1 cellular context compared by ENCODE assay signal in the genomic region with DNA sequence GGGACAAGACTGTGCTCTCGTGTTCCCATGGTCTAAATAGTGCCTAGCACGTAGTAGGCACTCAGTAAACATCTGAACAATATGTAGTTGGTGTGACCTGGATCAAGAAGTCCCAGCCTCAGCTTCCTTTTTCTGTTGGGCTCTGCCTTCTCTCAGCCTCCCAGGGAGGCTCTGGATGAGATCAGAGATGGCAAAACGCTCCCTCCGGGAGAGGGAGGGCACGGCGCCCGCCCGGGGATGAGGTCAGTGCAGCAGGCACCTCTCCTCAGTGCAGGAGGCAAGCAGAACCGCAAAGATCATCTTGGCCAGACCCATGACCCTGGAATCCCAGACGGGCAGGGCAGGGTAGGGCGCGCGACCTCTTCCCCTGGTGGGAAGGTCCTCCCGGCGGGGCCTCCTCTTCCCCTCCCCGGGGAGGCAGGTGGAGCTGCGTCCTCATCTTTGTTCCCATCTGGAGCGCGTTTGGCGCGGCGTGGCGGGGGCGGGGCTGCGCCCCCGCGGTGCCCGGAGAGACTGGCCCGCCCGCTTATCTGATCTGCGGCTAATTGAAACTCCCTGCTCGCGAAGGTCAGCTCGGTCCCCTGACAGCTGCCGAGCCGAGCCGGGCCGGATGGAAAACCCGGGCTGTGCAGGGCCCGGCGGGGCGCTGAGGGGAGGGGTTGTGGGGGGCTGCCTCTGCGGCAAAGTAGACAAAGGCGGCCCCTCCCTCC.
TF ChIP-seq lines count a peak whose summit lies in the region.

No MANE protein-coding gene starts in this region.

TF ChIP-seq in HepG2, 621 proteins besides CTCF, POLR2A, EP300 and RAD21 (continued from another document):
- TF ChIP-seq, protein P1, sequence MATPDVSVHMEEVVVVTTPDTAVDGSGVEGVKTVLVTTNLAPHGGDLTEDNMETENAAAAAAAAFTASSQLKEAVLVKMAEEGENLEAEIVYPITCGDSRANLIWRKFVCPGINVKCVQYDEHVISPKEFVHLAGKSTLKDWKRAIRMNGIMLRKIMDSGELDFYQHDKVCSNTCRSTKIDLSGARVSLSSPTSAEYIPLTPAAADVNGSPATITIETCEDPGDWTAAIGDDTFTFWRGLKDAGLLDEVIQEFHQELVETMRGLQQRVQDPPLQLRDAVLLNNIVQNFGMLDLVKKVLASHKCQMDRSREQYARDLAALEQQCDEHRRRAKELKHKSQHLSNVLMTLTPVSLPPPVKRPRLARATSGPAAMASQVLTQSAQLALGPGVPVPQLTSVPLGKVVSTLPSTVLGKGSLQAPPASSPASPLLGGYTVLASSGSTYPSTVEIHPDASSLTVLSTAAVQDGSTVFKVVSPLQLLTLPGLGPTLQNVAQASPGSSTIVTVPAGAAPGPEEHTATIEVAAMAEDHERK (CRISPR knock-in tag; IDR thresholded peaks at IDR 0.05; ENCODE audit: low read depth) = no peak
- TF ChIP-seq ARID2 (CRISPR knock-in tag; IDR thresholded peaks at IDR 0.05; ENCODE audit: borderline replicate concordance) (0 out of 2 replicates have a peak, but pooled peaks have one; percentile 53), ZNF552 (CRISPR knock-in tag; IDR thresholded peaks at IDR 0.05; ENCODE audit: borderline replicate concordance) (0 out of 2 replicates have a peak, but pooled peaks have one; percentile 49), ZNF567 (CRISPR knock-in tag; IDR thresholded peaks at IDR 0.05; ENCODE audit: borderline replicate concordance) (0 out of 2 replicates have a peak, but pooled peaks have one; percentile 43), ZNF17 (CRISPR knock-in tag; IDR thresholded peaks at IDR 0.05) (no peak), ELF4 (CRISPR knock-in tag; IDR thresholded peaks at IDR 0.05; ENCODE audit: borderline replicate concordance) (no peak), ZNF790 (CRISPR knock-in tag; IDR thresholded peaks at IDR 0.05; ENCODE audit: borderline replicate concordance) (no peak), ZFP1 (CRISPR knock-in tag; IDR thresholded peaks at IDR 0.05) (0 out of 2 replicates have a peak, but pooled peaks have one; percentile 30), KAT8 (CRISPR knock-in tag; IDR thresholded peaks at IDR 0.05) (peak; percentile 39; the same call in 1 of the 2 replicates), ZBTB20 (CRISPR knock-in tag; IDR thresholded peaks at IDR 0.05; ENCODE audit: borderline replicate concordance, low read depth) (peak; percentile 4; the same call in 1 of the 2 replicates), SNRNP70 (IDR thresholded peaks at IDR 0.05; ENCODE audit: low read depth, low read length) (no peak), NFE2L2 (IDR thresholded peaks at IDR 0.05; ENCODE audit: low read length) (no peak), ZNF230 (CRISPR knock-in tag; IDR thresholded peaks at IDR 0.05) (0 out of 2 replicates have a peak, but pooled peaks have one; percentile 50), PHF5A (CRISPR knock-in tag; IDR thresholded peaks at IDR 0.05; ENCODE audit: low read depth, unreplicated experiment) (no peak), FOXA1 (IDR thresholded peaks at IDR 0.05) (no peak), FOXA1 (CRISPR knock-in tag; IDR thresholded peaks at IDR 0.05) (0 out of 2 replicates have a peak, but pooled peaks have one; percentile 11), FIP1L1 (IDR thresholded peaks at IDR 0.05; ENCODE audit: borderline replicate concordance, insufficient read depth, low read depth, low read length) (no peak), MEIS2 (CRISPR knock-in tag; IDR thresholded peaks at IDR 0.05) (0 out of 2 replicates have a peak, but pooled peaks have one; percentile 41), HDAC1 (CRISPR knock-in tag; IDR thresholded peaks at IDR 0.05) (no peak; the same call in 1 of the 2 replicates), SAFB2 (CRISPR knock-in tag; IDR thresholded peaks at IDR 0.05; ENCODE audit: borderline replicate concordance, low read depth) (no peak), NR2C2 (CRISPR knock-in tag; IDR thresholded peaks at IDR 0.05; ENCODE audit: borderline replicate concordance) (peak; percentile 16), PHF8 (CRISPR knock-in tag; IDR thresholded peaks at IDR 0.05) (peak; percentile 54), ZNF333 (CRISPR knock-in tag; IDR thresholded peaks at IDR 0.05; ENCODE audit: borderline replicate concordance) (no peak), JUN (CRISPR knock-in tag; IDR thresholded peaks at IDR 0.05) (no peak), TEAD2 (CRISPR knock-in tag; IDR thresholded peaks at IDR 0.05) (no peak), SP5 (CRISPR knock-in tag; IDR thresholded peaks at IDR 0.05; ENCODE audit: borderline replicate concordance, low read depth) (peak; percentile 69; the same call in 1 of the 2 replicates)
- TF ChIP-seq, protein P2, sequence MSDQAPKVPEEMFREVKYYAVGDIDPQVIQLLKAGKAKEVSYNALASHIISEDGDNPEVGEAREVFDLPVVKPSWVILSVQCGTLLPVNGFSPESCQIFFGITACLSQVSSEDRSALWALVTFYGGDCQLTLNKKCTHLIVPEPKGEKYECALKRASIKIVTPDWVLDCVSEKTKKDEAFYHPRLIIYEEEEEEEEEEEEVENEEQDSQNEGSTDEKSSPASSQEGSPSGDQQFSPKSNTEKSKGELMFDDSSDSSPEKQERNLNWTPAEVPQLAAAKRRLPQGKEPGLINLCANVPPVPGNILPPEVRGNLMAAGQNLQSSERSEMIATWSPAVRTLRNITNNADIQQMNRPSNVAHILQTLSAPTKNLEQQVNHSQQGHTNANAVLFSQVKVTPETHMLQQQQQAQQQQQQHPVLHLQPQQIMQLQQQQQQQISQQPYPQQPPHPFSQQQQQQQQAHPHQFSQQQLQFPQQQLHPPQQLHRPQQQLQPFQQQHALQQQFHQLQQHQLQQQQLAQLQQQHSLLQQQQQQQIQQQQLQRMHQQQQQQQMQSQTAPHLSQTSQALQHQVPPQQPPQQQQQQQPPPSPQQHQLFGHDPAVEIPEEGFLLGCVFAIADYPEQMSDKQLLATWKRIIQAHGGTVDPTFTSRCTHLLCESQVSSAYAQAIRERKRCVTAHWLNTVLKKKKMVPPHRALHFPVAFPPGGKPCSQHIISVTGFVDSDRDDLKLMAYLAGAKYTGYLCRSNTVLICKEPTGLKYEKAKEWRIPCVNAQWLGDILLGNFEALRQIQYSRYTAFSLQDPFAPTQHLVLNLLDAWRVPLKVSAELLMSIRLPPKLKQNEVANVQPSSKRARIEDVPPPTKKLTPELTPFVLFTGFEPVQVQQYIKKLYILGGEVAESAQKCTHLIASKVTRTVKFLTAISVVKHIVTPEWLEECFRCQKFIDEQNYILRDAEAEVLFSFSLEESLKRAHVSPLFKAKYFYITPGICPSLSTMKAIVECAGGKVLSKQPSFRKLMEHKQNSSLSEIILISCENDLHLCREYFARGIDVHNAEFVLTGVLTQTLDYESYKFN (CRISPR knock-in tag; conservative IDR thresholded peaks at IDR 0.05) = peak; percentile 68; the same call in 1 of the 2 replicates
- TF ChIP-seq, protein P3, sequence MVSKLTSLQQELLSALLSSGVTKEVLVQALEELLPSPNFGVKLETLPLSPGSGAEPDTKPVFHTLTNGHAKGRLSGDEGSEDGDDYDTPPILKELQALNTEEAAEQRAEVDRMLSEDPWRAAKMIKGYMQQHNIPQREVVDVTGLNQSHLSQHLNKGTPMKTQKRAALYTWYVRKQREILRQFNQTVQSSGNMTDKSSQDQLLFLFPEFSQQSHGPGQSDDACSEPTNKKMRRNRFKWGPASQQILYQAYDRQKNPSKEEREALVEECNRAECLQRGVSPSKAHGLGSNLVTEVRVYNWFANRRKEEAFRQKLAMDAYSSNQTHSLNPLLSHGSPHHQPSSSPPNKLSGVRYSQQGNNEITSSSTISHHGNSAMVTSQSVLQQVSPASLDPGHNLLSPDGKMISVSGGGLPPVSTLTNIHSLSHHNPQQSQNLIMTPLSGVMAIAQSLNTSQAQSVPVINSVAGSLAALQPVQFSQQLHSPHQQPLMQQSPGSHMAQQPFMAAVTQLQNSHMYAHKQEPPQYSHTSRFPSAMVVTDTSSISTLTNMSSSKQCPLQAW (CRISPR knock-in tag; IDR thresholded peaks at IDR 0.05) = 0 out of 2 replicates have a peak, but pooled peaks have one; percentile 37
- TF ChIP-seq, protein P4, sequence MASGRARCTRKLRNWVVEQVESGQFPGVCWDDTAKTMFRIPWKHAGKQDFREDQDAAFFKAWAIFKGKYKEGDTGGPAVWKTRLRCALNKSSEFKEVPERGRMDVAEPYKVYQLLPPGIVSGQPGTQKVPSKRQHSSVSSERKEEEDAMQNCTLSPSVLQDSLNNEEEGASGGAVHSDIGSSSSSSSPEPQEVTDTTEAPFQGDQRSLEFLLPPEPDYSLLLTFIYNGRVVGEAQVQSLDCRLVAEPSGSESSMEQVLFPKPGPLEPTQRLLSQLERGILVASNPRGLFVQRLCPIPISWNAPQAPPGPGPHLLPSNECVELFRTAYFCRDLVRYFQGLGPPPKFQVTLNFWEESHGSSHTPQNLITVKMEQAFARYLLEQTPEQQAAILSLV (CRISPR knock-in tag; IDR thresholded peaks at IDR 0.05; ENCODE audit: borderline replicate concordance) = no peak
- TF ChIP-seq, protein P5, sequence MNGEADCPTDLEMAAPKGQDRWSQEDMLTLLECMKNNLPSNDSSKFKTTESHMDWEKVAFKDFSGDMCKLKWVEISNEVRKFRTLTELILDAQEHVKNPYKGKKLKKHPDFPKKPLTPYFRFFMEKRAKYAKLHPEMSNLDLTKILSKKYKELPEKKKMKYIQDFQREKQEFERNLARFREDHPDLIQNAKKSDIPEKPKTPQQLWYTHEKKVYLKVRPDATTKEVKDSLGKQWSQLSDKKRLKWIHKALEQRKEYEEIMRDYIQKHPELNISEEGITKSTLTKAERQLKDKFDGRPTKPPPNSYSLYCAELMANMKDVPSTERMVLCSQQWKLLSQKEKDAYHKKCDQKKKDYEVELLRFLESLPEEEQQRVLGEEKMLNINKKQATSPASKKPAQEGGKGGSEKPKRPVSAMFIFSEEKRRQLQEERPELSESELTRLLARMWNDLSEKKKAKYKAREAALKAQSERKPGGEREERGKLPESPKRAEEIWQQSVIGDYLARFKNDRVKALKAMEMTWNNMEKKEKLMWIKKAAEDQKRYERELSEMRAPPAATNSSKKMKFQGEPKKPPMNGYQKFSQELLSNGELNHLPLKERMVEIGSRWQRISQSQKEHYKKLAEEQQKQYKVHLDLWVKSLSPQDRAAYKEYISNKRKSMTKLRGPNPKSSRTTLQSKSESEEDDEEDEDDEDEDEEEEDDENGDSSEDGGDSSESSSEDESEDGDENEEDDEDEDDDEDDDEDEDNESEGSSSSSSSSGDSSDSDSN (CRISPR knock-in tag; IDR thresholded peaks at IDR 0.05) = peak; percentile 79
- TF ChIP-seq, protein P6, sequence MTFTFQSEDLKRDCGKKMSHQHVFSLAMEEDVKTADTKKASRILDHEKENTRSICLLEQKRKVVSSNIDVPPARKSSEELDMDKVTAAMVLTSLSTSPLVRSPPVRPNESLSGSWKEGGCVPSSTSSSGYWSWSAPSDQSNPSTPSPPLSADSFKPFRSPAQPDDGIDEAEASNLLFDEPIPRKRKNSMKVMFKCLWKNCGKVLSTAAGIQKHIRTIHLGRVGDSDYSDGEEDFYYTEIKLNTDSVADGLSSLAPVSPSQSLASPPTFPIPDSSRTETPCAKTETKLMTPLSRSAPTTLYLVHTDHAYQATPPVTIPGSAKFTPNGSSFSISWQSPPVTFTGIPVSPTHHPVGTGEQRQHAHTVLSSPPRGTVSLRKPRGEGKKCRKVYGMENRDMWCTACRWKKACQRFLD (CRISPR knock-in tag; IDR thresholded peaks at IDR 0.05; ENCODE audit: borderline replicate concordance) = no peak
